1 cellular context compared by ENCODE assay signal in the genomic region with DNA sequence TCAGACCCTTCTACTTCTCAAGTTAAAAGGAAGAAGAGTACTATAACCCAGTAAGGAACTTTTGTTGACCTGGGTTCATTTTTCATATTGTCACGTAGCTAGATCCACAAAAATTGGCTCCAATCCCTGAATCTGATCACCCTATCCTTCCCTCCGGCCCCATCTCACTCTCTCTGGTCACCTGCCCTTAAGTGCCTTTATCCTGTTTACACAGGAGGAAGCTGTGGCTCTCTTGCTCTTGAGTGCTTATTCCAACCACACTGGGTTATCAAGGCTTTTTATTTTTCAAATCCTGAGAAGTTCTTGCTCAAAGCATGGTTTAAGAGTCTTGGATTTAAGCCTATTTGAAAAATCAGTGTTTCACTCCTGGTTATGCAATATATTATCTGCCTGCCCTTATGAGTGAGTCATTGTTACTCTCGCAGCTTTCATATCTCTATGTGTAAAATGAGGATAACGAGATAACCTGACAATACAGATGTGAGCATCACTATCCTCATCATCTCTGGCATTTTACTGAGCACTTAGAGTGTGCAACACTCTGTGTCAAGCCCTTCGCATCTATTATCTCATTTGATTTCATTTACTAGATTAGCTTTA.
TF ChIP-seq lines count a peak whose summit lies in the region.

No MANE protein-coding gene starts in this region.

TF ChIP-seq in GM23338, 12 proteins besides CTCF, POLR2A, EP300 and RAD21 (continued from another document):
- TF ChIP-seq ZNF331 (CRISPR knock-in tag; IDR thresholded peaks at IDR 0.05; ENCODE audit: low read depth) (no peak), STAT1 (IDR thresholded peaks at IDR 0.05; ENCODE audit: unreplicated experiment) (no peak), EZH2 (IDR thresholded peaks at IDR 0.05; ENCODE audit: low read depth, unreplicated experiment) (no peak), JUNB (IDR thresholded peaks at IDR 0.05; ENCODE audit: unreplicated experiment) (no peak), ETS1 (IDR thresholded peaks at IDR 0.05) (no peak), POLR2AphosphoS5 (IDR thresholded peaks at IDR 0.05; ENCODE audit: low read depth) (no peak), EZH2phosphoT487 (IDR thresholded peaks at IDR 0.05; ENCODE audit: unreplicated experiment) (no peak), NANOG (IDR thresholded peaks at IDR 0.05; ENCODE audit: borderline replicate concordance) (no peak), ZNF114 (CRISPR knock-in tag; IDR thresholded peaks at IDR 0.05) (no peak), CREB1 (CRISPR knock-in tag; IDR thresholded peaks at IDR 0.05; ENCODE audit: low read depth) (no peak)
- TF ChIP-seq, protein P1, sequence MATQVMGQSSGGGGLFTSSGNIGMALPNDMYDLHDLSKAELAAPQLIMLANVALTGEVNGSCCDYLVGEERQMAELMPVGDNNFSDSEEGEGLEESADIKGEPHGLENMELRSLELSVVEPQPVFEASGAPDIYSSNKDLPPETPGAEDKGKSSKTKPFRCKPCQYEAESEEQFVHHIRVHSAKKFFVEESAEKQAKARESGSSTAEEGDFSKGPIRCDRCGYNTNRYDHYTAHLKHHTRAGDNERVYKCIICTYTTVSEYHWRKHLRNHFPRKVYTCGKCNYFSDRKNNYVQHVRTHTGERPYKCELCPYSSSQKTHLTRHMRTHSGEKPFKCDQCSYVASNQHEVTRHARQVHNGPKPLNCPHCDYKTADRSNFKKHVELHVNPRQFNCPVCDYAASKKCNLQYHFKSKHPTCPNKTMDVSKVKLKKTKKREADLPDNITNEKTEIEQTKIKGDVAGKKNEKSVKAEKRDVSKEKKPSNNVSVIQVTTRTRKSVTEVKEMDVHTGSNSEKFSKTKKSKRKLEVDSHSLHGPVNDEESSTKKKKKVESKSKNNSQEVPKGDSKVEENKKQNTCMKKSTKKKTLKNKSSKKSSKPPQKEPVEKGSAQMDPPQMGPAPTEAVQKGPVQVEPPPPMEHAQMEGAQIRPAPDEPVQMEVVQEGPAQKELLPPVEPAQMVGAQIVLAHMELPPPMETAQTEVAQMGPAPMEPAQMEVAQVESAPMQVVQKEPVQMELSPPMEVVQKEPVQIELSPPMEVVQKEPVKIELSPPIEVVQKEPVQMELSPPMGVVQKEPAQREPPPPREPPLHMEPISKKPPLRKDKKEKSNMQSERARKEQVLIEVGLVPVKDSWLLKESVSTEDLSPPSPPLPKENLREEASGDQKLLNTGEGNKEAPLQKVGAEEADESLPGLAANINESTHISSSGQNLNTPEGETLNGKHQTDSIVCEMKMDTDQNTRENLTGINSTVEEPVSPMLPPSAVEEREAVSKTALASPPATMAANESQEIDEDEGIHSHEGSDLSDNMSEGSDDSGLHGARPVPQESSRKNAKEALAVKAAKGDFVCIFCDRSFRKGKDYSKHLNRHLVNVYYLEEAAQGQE (IDR thresholded peaks at IDR 0.05; ENCODE audit: unreplicated experiment): no peak
